Comparison of ENCODE assay signal across 19 cellular contexts in genomic region chr2:161045726-161046125, GRCh38.
DNase-seq lines count a peak whose midpoint lies in the region; ATAC-seq and TF ChIP-seq lines count a peak whose summit lies in the region.
"Had no signal": no experiment of that assay in that cellular context is flagged by ENCODE, and none has a peak within 500 bp of the region (broad histone marks: within the 10 kb centered on the region; RNA-seq: fewer than 3 reads in every experiment).

No MANE protein-coding gene starts in this region.

- no peak overlapping the region for H2BK120ac ChIP-seq in trophoblast cell (ENCODE audit: insufficient read depth, low read length, poor library complexity)

- H3K27ac ChIP-seq in fibroblast of lung (ENCODE audit: insufficient read depth, low read length), result no peak overlapping the region
- H3K27ac ChIP-seq in smooth muscle cell (ENCODE audit: low read depth), result no peak overlapping the region
- no peak overlapping the region for H3K27ac ChIP-seq in trophoblast cell (ENCODE audit: low read depth, low read length)
- H3K27ac ChIP-seq: BLaER1, RWPE1 had no signal

- H2BK5ac ChIP-seq in trophoblast cell (ENCODE audit: low read depth, low read length, poor library complexity), result no peak overlapping the region

- no peak overlapping the region for H3K27ac Mint-ChIP-seq in activated T-cell treated with anti-CD3 and anti-CD28 coated beads, Interleukin-2, amount 50 U/mL, for 72 hours
- H3K27ac Mint-ChIP-seq: CD8-positive, alpha-beta memory T cell had no signal

- H4K91ac ChIP-seq in trophoblast cell (ENCODE audit: low read depth, low read length), result no peak overlapping the region

- H3K27me3 ChIP-seq in fibroblast of lung (ENCODE audit: control insufficient read depth, insufficient read depth, low read length), result no peaks in the 10 kb centered on the region
- H3K27me3 ChIP-seq in smooth muscle cell (ENCODE audit: low read depth), result no peaks in the 10 kb centered on the region
- H3K27me3 ChIP-seq in trophoblast cell (ENCODE audit: insufficient read depth, low read length), result no peaks in the 10 kb centered on the region
- H3K27me3 ChIP-seq: BLaER1 had no signal

- peaks cover 38% of the 10 kb centered on the region for H3K27me3 Mint-ChIP-seq in activated T-cell treated with anti-CD3 and anti-CD28 coated beads, Interleukin-2, amount 50 U/mL, for 72 hours (ENCODE audit: low read depth)

- H3K4me1 Mint-ChIP-seq in activated T-cell treated with anti-CD3 and anti-CD28 coated beads, Interleukin-2, amount 50 U/mL, for 72 hours (ENCODE audit: low read depth), result no peaks in the 10 kb centered on the region
- H3K4me1 Mint-ChIP-seq: CD8-positive, alpha-beta memory T cell had no signal

- no peak overlapping the region for H3K4me3 Mint-ChIP-seq in activated T-cell treated with anti-CD3 and anti-CD28 coated beads, Interleukin-2, amount 50 U/mL, for 72 hours
- H3K4me3 Mint-ChIP-seq: CD8-positive, alpha-beta memory T cell had no signal

- 55% methylated on average over 1 of the region's 1 CpG for WGBS in smooth muscle cell (ENCODE audit: low lambda C conversion rate)
- WGBS in trophoblast cell (ENCODE audit: extremely low coverage, insufficient coverage, insufficient read length), result no CpG with 5 or more reads among the region's 1 CpG

- TF ChIP-seq CTCF in fibroblast of lung (conservative IDR thresholded peaks at IDR 0.05 in 1 of 2, IDR thresholded peaks at IDR 0.05 in 1 of 2; ENCODE audit: low read depth in 1 of 2, low read length in 2 of 2) (no peak), smooth muscle cell (IDR thresholded peaks at IDR 0.05; ENCODE audit: borderline replicate concordance, insufficient read depth, poor library complexity, severe bottlenecking) (no peak)

- H3K23ac ChIP-seq in trophoblast cell (ENCODE audit: low read length), result no peak overlapping the region

- no peaks in the 10 kb centered on the region for H3K79me2 ChIP-seq in fibroblast of lung (ENCODE audit: control insufficient read depth, insufficient read depth, low read length)
- no peaks in the 10 kb centered on the region for H3K79me2 ChIP-seq in smooth muscle cell (ENCODE audit: low read depth)
- no peaks in the 10 kb centered on the region for H3K79me2 ChIP-seq in trophoblast cell (ENCODE audit: control insufficient read depth, insufficient read depth, low read length, poor library complexity)

- H3K36me3 Mint-ChIP-seq in activated T-cell treated with anti-CD3 and anti-CD28 coated beads, Interleukin-2, amount 50 U/mL, for 72 hours (ENCODE audit: insufficient read depth in 2 of 2), result no peaks in the 10 kb centered on the region
- H3K36me3 Mint-ChIP-seq: CD8-positive, alpha-beta memory T cell had no signal

- no peak overlapping the region for H2BK12ac ChIP-seq in trophoblast cell (ENCODE audit: low read length)

- DNase-seq in ELR (ENCODE audit: low read depth) (peak; percentile 67), RPMI7951 (ENCODE audit: low read depth) (peak; percentile 68), fibroblast of lung (ENCODE audit: low read depth in 2 of 2) (peak; percentile 50 to 62), smooth muscle cell (lab: John Stamatoyannopoulos, UW; ENCODE audit: unreplicated experiment) (no peak), NCI-H1105 (lab: John Stamatoyannopoulos, UW) (no peak), trophoblast cell (no peak)
- no peak for DNase-seq in activated T-cell treated with anti-CD3 and anti-CD28 coated beads, Interleukin-2, amount 50 U/mL, for 72 hours
- DNase-seq: ACHN; CD8-positive, alpha-beta memory T cell; DMS79 treated with DMSO at 0.1 percent for 48 hours; GF-D8; GOT3; MM.1S; NCI-H1105 treated with DMSO at 0.1 percent for 48 hours; NCI-H1694 treated with DMSO at 0.1 percent for 48 hours; NCI-H69; NK-92 treated with Interleukin-12 subunit alpha and Interleukin-12 subunit beta, amount 100 ng/mL, for 24 hours had no signal

- H3K36me3 ChIP-seq in fibroblast of lung (ENCODE audit: control insufficient read depth, insufficient read depth, low read length) (no peaks in the 10 kb centered on the region), smooth muscle cell (ENCODE audit: low read depth) (no peaks in the 10 kb centered on the region), trophoblast cell (ENCODE audit: control insufficient read depth in 1 of 2, insufficient read depth in 2 of 2, low read length in 2 of 2) (no peaks in the 10 kb centered on the region)
- H3K36me3 ChIP-seq: BLaER1 had no signal

- no peak overlapping the region for H2AFZ ChIP-seq in fibroblast of lung (ENCODE audit: low read length)
- H2AFZ ChIP-seq in smooth muscle cell (ENCODE audit: low read depth), result no peak overlapping the region
- no peak overlapping the region for H2AFZ ChIP-seq in trophoblast cell (ENCODE audit: insufficient read depth, low read length, poor library complexity)

- no peak overlapping the region for H3K18ac ChIP-seq in trophoblast cell (ENCODE audit: low read length)

- no peaks in the 10 kb centered on the region for H3K9me3 Mint-ChIP-seq in activated T-cell treated with anti-CD3 and anti-CD28 coated beads, Interleukin-2, amount 50 U/mL, for 72 hours
- H3K9me3 Mint-ChIP-seq: CD8-positive, alpha-beta memory T cell had no signal

- H3K4me1 ChIP-seq in fibroblast of lung (ENCODE audit: control insufficient read depth, extremely low read depth, insufficient read depth, low read length), result peaks cover 13% of the 10 kb centered on the region
- H3K4me1 ChIP-seq in smooth muscle cell (ENCODE audit: low read depth), result peaks cover 6% of the 10 kb centered on the region
- H3K4me1 ChIP-seq in trophoblast cell (ENCODE audit: control insufficient read depth in 1 of 2, insufficient read depth in 2 of 2, low read length in 2 of 2), result no peaks in the 10 kb centered on the region
- H3K4me1 ChIP-seq: BLaER1 had no signal

- no peaks in the 10 kb centered on the region for H3K9me3 ChIP-seq in fibroblast of lung (ENCODE audit: control insufficient read depth, insufficient read depth, low read depth, low read length)
- no peaks in the 10 kb centered on the region for H3K9me3 ChIP-seq in smooth muscle cell (replicated peaks; ENCODE audit: low read depth)
- H3K9me3 ChIP-seq in trophoblast cell (ENCODE audit: insufficient read depth, low read depth, low read length), result no peaks in the 10 kb centered on the region
- H3K9me3 ChIP-seq: BLaER1 had no signal

- no peak overlapping the region for H3K9ac ChIP-seq in fibroblast of lung (ENCODE audit: insufficient read depth, low read length)
- H3K9ac ChIP-seq in smooth muscle cell (ENCODE audit: low read depth), result no peak overlapping the region
- H3K9ac ChIP-seq in trophoblast cell (ENCODE audit: low read length), result no peak overlapping the region
- H3K9ac ChIP-seq: BLaER1 had no signal

- no peak overlapping the region for H3K14ac ChIP-seq in trophoblast cell (ENCODE audit: low read length)

- no peaks in the 10 kb centered on the region for H3K79me1 ChIP-seq in trophoblast cell (ENCODE audit: low read length)

- no peak overlapping the region for H3K4ac ChIP-seq in trophoblast cell (ENCODE audit: low read depth, low read length)

- H3K4me3 ChIP-seq in fibroblast of lung (replicated peaks in 1 of 4; ENCODE audit: control extremely low read depth in 1 of 4, insufficient read depth in 1 of 4, low read depth in 3 of 4, low read length in 4 of 4) (no peak overlapping the region), smooth muscle cell (no peak overlapping the region), trophoblast cell (ENCODE audit: low read depth, low read length) (no peak overlapping the region)
- H3K4me3 ChIP-seq: BLaER1 had no signal

- H3F3A ChIP-seq in smooth muscle cell (ENCODE audit: low read depth), result no peaks in the 10 kb centered on the region

- peak overlapping the region; percentile 33 for H3K4me2 ChIP-seq in fibroblast of lung (ENCODE audit: extremely low read depth, insufficient read depth, low read length)
- H3K4me2 ChIP-seq in smooth muscle cell, result peak overlapping the region; percentile 57
- H3K4me2 ChIP-seq in trophoblast cell (ENCODE audit: low read length), result no peak overlapping the region
- H3K4me2 ChIP-seq: BLaER1 had no signal

- no peak overlapping the region for H2AK5ac ChIP-seq in trophoblast cell (ENCODE audit: low read length)

- H4K20me1 ChIP-seq in fibroblast of lung (ENCODE audit: control insufficient read depth, extremely low read depth, insufficient read depth, low read length) (no peaks in the 10 kb centered on the region), smooth muscle cell (ENCODE audit: low read depth) (no peaks in the 10 kb centered on the region)
- H4K20me1 ChIP-seq: BLaER1 had no signal

- ATAC-seq in activated T-cell treated with anti-CD3 and anti-CD28 coated beads, Interleukin-2, amount 50 U/mL, for 72 hours (replicated peaks in 1 of 2), result no peak

- H4K8ac ChIP-seq in trophoblast cell (ENCODE audit: low read depth, low read length), result no peak overlapping the region

- H4K12ac ChIP-seq in trophoblast cell (ENCODE audit: low read depth, low read length), result no peak overlapping the region

Comparison
In these comparisons a context has a peak if more than half of its experiments do, and no peak if none do; other contexts are left out.
1. DNase-seq: peak in ELR (single experiment), RPMI7951 (single experiment) and fibroblast of lung (2 of 2); none in smooth muscle cell (single experiment), NCI-H1105 (single experiment), activated T-cell treated with anti-CD3 and anti-CD28 coated beads, Interleukin-2, amount 50 U/mL, for 72 hours (0 of 2) and trophoblast cell (0 of 2).